22 cellular contexts compared by ENCODE assay signal in the genomic region with DNA sequence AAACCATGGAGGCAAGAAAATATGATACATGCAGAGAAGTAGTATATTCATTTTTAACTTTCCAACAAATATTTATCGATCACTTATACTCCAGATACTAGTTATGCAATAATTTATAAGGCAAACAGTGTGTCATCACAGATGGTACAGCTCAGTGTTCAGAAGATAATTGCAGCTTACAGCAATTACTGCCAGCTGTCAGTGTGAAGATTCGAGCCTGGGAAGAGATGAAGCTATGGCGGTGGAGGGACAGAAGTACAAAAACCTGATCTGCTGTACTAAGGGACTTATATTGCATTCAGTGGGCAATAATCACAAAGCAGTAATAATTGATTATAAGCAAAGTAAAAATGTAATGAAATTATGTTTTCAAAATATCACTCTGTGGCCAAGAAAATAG.
DNase-seq lines count a peak whose midpoint lies in the region; TF ChIP-seq lines count a peak whose summit lies in the region.
"Had no signal": no experiment of that assay in that cellular context is flagged by ENCODE, and none has a peak within 500 bp of the region (broad histone marks: within the 10 kb centered on the region; RNA-seq: fewer than 3 reads in every experiment).

No MANE protein-coding gene starts in this region.

- no peak overlapping the region for H3K27ac ChIP-seq in prostate gland
- H3K27ac ChIP-seq in stomach, result no peak overlapping the region
- H3K27ac ChIP-seq: 22Rv1, HL-60, KMS-11 had no signal

- 81% methylated on average over 3 of the region's 3 CpGs for WGBS in prostate gland
- WGBS in stomach, 5 donors, result 65 to 78% (median 71%) methylated on average over 3 of the region's 3 CpGs

- H3K9me3 Mint-ChIP-seq in glutamatergic neuron (ENCODE audit: unreplicated experiment), result peaks cover 4% of the 10 kb centered on the region
- H3K9me3 Mint-ChIP-seq: H9 had no signal

- H3K27me3 ChIP-seq in prostate gland (replicated peaks; ENCODE audit: insufficient read depth), result no peaks in the 10 kb centered on the region
- no peaks in the 10 kb centered on the region for H3K27me3 ChIP-seq in stomach

- H3K4me1 ChIP-seq in prostate gland (replicated peaks) (no peaks in the 10 kb centered on the region), stomach (no peaks in the 10 kb centered on the region)

- no peaks in the 10 kb centered on the region for H3K9me3 ChIP-seq in prostate gland
- H3K9me3 ChIP-seq in stomach, result no peaks in the 10 kb centered on the region
- H3K9me3 ChIP-seq: SK-N-SH had no signal

- H3K36me3 Mint-ChIP-seq in glutamatergic neuron (ENCODE audit: unreplicated experiment), result no peaks in the 10 kb centered on the region
- H3K36me3 Mint-ChIP-seq: T-cell had no signal

- H3K4me3 ChIP-seq in prostate gland (no peak overlapping the region), stomach (no peak overlapping the region)
- H3K4me3 ChIP-seq: GM12878 had no signal

- no peak for TF ChIP-seq EP300 in stomach (IDR thresholded peaks at IDR 0.05)

- peak overlapping the region; percentile 86 for H3K27ac Mint-ChIP-seq in glutamatergic neuron (ENCODE audit: unreplicated experiment)
- H3K27ac Mint-ChIP-seq: B cell, H9, T-cell had no signal

- peaks cover 34% of the 10 kb centered on the region for H3K4me1 Mint-ChIP-seq in glutamatergic neuron (ENCODE audit: low read depth, unreplicated experiment)
- H3K4me1 Mint-ChIP-seq: B cell, H9, T-cell had no signal

- H3K36me3 ChIP-seq in prostate gland (no peaks in the 10 kb centered on the region), stomach (no peaks in the 10 kb centered on the region)

- DNase-seq in NCI-H1105 treated with DMSO at 0.1 percent for 48 hours (lab: John Stamatoyannopoulos, UW) (peak; percentile 31), NCI-H1105 (lab: John Stamatoyannopoulos, UW) (no peak), NCI-H1417 (lab: John Stamatoyannopoulos, UW) (peak in 2 of 3 experiments; percentile 52 to 84), NCI-H524 (lab: John Stamatoyannopoulos, UW) (peak; percentile 73 to 87), glutamatergic neuron (no peak), prostate gland (ENCODE audit: low spot score) (no peak), NCI-H774 (lab: John Stamatoyannopoulos, UW) (no peak), stomach (no peak)
- DNase-seq: DMS53, EL, H9, NCI-H2029, NCI-H510A, OCI-M1, SHP77 treated with DMSO at 0.1 percent for 48 hours, SK-N-SH, T-cell had no signal

- no peak for TF ChIP-seq CTCF in glutamatergic neuron (IDR thresholded peaks at IDR 0.05; ENCODE audit: partially characterized antibody, unreplicated experiment)
- TF ChIP-seq CTCF in prostate gland (IDR thresholded peaks at IDR 0.05), result no peak
- no peak for TF ChIP-seq CTCF in stomach (IDR thresholded peaks at IDR 0.05)

- H3K4me3 Mint-ChIP-seq in glutamatergic neuron (ENCODE audit: unreplicated experiment), result peak overlapping the region; percentile 30
- H3K4me3 Mint-ChIP-seq: B cell, H9, T-cell had no signal

- TF ChIP-seq POLR2A in prostate gland (IDR thresholded peaks at IDR 0.05) (no peak), stomach (IDR thresholded peaks at IDR 0.05) (no peak)

- intact Hi-C loops in prostate gland (cut with DNase I), result no loop called here
- intact Hi-C loops in stomach (cut with DNase I; ENCODE audit: low total_unique reads), result no loop called here

- H3K27me3 Mint-ChIP-seq in glutamatergic neuron (ENCODE audit: unreplicated experiment), result peaks cover 2% of the 10 kb centered on the region
- H3K27me3 Mint-ChIP-seq: B cell, T-cell had no signal

Comparison
In these comparisons a context has a peak if more than half of its experiments do, and no peak if none do; other contexts are left out.
1. DNase-seq: peak in NCI-H1105 treated with DMSO at 0.1 percent for 48 hours (single experiment), NCI-H1417 (2 of 3) and NCI-H524 (2 of 2); none in NCI-H1105 (single experiment), glutamatergic neuron (single experiment), prostate gland (single experiment), NCI-H774 (single experiment) and stomach (single experiment).